ENCODE assay signal across 21 cellular contexts in genomic region chr18:48736316-48736715, GRCh38.
"Had no signal": no experiment of that assay in that cellular context is flagged by ENCODE, and none has a peak within 500 bp of the region (broad histone marks: within the 10 kb centered on the region; RNA-seq: fewer than 3 reads in every experiment).

No MANE protein-coding gene starts in this region.

- FAIRE-seq: urothelium cell line had no signal

- H3K36me3 ChIP-seq: gastrocnemius medialis, lower lobe of right lung, right lobe of liver, thoracic aorta had no signal

- H3K4me1 ChIP-seq: body of pancreas, right lobe of liver had no signal

- DNase-seq: activated CD4-positive, alpha-beta memory T cell treated with anti-CD3 and anti-CD28 coated beads, Interleukin-2, amount 10 ng/mL, durations not matched to agents 7 days and 5 days; activated CD4-positive, alpha-beta T cell treated with anti-CD3 and anti-CD28 coated beads, Interleukin-2, amount 10 ng/mL, durations not matched to agents 7 days and 5 days; activated CD4-positive, CD25-positive, alpha-beta regulatory T cell treated with anti-CD3 and anti-CD28 coated beads, Interleukin-2, amount 50 U/mL, for 72 hours; activated CD8-positive, alpha-beta memory T cell treated with anti-CD3 and anti-CD28 coated beads, Interleukin-2, amount 50 U/mL, for 48 hours; activated gamma-delta T cell treated with Interleukin-2 at 50 U/mL for 16 hours; activated naive CD4-positive, alpha-beta T cell treated with anti-CD3 and anti-CD28 coated beads, Interleukin-2, amount 50 U/mL, for 16 hours; activated T-cell treated with anti-CD3 and anti-CD28 coated beads, Interleukin-2, amount 50 U/mL, for 24 hours; body of pancreas; gastrocnemius medialis; lower lobe of right lung; mucosa of descending colon; stimulated activated CD4-positive, alpha-beta T cell treated with anti-CD3 and anti-CD28 coated beads, Interleukin-12 subunit alpha, Interleukin-12 subunit beta, amount 100 ng/mL, for 4 hours; stimulated activated CD4-positive, alpha-beta T cell treated with anti-CD3 and anti-CD28 coated beads, Interleukin-4, amount 100 ng/mL, for 1 hour; T-helper 2 cell; trophoblast cell had no signal

- H3K27me3 ChIP-seq: body of pancreas, gastrocnemius medialis, hepatocyte, right lobe of liver had no signal

- H3K4me3 ChIP-seq: body of pancreas, gastrocnemius medialis, hepatocyte, lower lobe of right lung, mucosa of descending colon, right lobe of liver, thoracic aorta had no signal

- H3K27ac ChIP-seq: body of pancreas, gastrocnemius medialis, hepatocyte, lower lobe of right lung, right lobe of liver, thoracic aorta had no signal

- H3K9me3 ChIP-seq: body of pancreas, gastrocnemius medialis, lower lobe of right lung, mucosa of descending colon, right lobe of liver, thoracic aorta had no signal

- ATAC-seq: body of pancreas; gastrocnemius medialis; lower lobe of right lung; mucosa of descending colon; natural killer cell treated with Interleukin-12 subunit alpha and Interleukin-12 subunit beta and Interleukin-15 and Interleukin-18, amount 100 ng/mL, for 72 hours; right lobe of liver; stimulated activated effector memory CD8-positive, alpha-beta T cell treated with anti-CD3 and anti-CD28 coated beads, Interleukin-12 subunit alpha, Interleukin-12 subunit beta, amount 100 ng/mL, for 72 hours had no signal
